In the genomic region with DNA sequence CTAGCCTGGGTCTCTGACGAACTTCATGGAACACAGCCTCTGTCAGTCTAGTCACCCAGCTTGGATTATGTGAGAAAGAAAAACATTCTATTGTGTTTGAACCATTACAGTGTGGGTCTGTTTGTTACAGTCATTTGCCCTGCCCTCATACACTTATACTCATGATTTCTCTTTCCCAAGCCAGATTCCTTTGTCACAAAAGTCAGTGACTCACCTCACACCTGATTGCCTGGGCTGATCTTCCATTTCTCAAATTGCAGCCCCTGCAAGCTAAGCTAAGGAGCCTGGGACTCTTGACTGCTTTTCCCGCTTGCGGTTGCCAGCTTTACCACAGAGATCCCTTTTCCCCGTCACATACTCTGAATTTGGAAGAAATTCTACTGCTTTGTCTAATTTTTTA, we compare ENCODE assay signal across 1 cellular context.
TF ChIP-seq lines count a peak whose summit lies in the region.

No MANE protein-coding gene starts in this region.

TF ChIP-seq in SK-N-SH treated with all-trans-retinoic acid at 6 μM for 48 hours, 23 proteins besides CTCF, POLR2A, EP300 and RAD21 (continued from another document):
- TF ChIP-seq, protein P1, sequence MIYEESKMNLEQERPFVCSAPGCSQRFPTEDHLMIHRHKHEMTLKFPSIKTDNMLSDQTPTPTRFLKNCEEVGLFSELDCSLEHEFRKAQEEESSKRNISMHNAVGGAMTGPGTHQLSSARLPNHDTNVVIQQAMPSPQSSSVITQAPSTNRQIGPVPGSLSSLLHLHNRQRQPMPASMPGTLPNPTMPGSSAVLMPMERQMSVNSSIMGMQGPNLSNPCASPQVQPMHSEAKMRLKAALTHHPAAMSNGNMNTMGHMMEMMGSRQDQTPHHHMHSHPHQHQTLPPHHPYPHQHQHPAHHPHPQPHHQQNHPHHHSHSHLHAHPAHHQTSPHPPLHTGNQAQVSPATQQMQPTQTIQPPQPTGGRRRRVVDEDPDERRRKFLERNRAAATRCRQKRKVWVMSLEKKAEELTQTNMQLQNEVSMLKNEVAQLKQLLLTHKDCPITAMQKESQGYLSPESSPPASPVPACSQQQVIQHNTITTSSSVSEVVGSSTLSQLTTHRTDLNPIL (CRISPR knock-in tag; IDR thresholded peaks at IDR 0.05; ENCODE audit: low read depth): no peak
- TF ChIP-seq BACH2 (CRISPR knock-in tag; IDR thresholded peaks at IDR 0.05; ENCODE audit: borderline replicate concordance) (no peak), ZNF565 (CRISPR knock-in tag; conservative IDR thresholded peaks at IDR 0.05; ENCODE audit: low read depth) (no peak), SNAI2 (CRISPR knock-in tag; IDR thresholded peaks at IDR 0.05) (no peak), CSDC2 (CRISPR knock-in tag; IDR thresholded peaks at IDR 0.05) (no peak), ZNF8 (CRISPR knock-in tag; IDR thresholded peaks at IDR 0.05) (no peak), TCF4 (CRISPR knock-in tag; IDR thresholded peaks at IDR 0.05; ENCODE audit: borderline replicate concordance) (no peak), ZC3H10 (CRISPR knock-in tag; IDR thresholded peaks at IDR 0.05) (no peak), OSR1 (CRISPR knock-in tag; IDR thresholded peaks at IDR 0.05) (no peak), GLIS3 (CRISPR knock-in tag; IDR thresholded peaks at IDR 0.05) (no peak), ZNF70 (CRISPR knock-in tag; IDR thresholded peaks at IDR 0.05) (no peak), ZFP30 (CRISPR knock-in tag; IDR thresholded peaks at IDR 0.05) (no peak), TOX (CRISPR knock-in tag; IDR thresholded peaks at IDR 0.05; ENCODE audit: borderline replicate concordance) (no peak), ARNTL (CRISPR knock-in tag; IDR thresholded peaks at IDR 0.05; ENCODE audit: borderline replicate concordance, low read depth) (no peak), PPARA (CRISPR knock-in tag; IDR thresholded peaks at IDR 0.05; ENCODE audit: borderline replicate concordance) (no peak)
- TF ChIP-seq, protein P2, sequence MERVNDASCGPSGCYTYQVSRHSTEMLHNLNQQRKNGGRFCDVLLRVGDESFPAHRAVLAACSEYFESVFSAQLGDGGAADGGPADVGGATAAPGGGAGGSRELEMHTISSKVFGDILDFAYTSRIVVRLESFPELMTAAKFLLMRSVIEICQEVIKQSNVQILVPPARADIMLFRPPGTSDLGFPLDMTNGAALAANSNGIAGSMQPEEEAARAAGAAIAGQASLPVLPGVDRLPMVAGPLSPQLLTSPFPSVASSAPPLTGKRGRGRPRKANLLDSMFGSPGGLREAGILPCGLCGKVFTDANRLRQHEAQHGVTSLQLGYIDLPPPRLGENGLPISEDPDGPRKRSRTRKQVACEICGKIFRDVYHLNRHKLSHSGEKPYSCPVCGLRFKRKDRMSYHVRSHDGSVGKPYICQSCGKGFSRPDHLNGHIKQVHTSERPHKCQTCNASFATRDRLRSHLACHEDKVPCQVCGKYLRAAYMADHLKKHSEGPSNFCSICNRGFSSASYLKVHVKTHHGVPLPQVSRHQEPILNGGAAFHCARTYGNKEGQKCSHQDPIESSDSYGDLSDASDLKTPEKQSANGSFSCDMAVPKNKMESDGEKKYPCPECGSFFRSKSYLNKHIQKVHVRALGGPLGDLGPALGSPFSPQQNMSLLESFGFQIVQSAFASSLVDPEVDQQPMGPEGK (CRISPR knock-in tag; IDR thresholded peaks at IDR 0.05; ENCODE audit: borderline replicate concordance): no peak
- TF ChIP-seq, protein P3, sequence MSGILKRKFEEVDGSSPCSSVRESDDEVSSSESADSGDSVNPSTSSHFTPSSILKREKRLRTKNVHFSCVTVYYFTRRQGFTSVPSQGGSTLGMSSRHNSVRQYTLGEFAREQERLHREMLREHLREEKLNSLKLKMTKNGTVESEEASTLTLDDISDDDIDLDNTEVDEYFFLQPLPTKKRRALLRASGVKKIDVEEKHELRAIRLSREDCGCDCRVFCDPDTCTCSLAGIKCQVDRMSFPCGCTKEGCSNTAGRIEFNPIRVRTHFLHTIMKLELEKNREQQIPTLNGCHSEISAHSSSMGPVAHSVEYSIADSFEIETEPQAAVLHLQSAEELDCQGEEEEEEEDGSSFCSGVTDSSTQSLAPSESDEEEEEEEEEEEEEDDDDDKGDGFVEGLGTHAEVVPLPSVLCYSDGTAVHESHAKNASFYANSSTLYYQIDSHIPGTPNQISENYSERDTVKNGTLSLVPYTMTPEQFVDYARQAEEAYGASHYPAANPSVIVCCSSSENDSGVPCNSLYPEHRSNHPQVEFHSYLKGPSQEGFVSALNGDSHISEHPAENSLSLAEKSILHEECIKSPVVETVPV (CRISPR knock-in tag; IDR thresholded peaks at IDR 0.05): no peak
